ENCODE assay signal across 7 cellular contexts in the genomic region with DNA sequence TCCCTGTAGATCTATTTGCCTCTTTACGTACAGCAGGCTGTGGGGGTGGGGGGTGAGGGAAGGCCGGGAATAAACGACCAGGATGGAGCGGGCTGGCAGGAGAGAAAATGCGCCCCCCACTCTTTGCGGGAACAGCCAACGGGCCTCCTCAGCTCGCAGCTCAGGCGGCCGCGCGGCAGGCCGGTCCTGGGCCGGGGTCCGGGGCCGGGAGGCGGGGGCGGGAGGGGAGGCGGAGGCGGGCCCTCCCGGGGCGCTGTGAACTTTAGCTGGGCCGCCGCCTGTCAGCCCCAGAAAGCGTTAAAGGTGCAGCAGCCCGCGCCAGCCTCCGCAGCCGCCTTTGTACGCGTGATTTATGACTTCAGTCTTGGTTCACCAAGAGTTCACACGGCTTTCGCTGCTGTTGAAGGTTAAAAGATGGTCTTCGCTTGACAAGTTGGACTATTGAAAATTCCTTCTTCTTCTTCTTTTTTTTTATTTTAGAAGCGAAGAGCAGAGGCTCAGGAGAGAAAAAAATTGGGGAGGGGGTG.
DNase-seq lines count a peak whose midpoint lies in the region; ATAC-seq and TF ChIP-seq lines count a peak whose summit lies in the region.
"Not testable (repeated sequence)": the region's sequence is repeated elsewhere in the genome, so short reads cannot be mapped to it uniquely, and the experiment has no call there.

No MANE protein-coding gene starts in this region.

- not testable (repeated sequence) for H3K27me3 ChIP-seq in ovary; stomach smooth muscle (ENCODE audit: control insufficient read depth in 1 of 2, insufficient read depth in 2 of 2, low read length in 2 of 2)

- TF ChIP-seq CTCF in chondrocyte (IDR thresholded peaks at IDR 0.05); ovary (IDR thresholded peaks at IDR 0.05): not testable (repeated sequence)

- H3K9me3 Mint-ChIP-seq in activated CD8-positive, alpha-beta memory T cell treated with anti-CD3 and anti-CD28 coated beads, Interleukin-2, amount 10 ng/mL, durations not matched to agents 7 days and 5 days (ENCODE audit: low read depth); chondrocyte (ENCODE audit: low read depth): not testable (repeated sequence)

- H3K27ac Mint-ChIP-seq in activated CD8-positive, alpha-beta memory T cell treated with anti-CD3 and anti-CD28 coated beads, Interleukin-2, amount 10 ng/mL, durations not matched to agents 7 days and 5 days; chondrocyte (ENCODE audit: unreplicated experiment): not testable (repeated sequence)

- peak overlapping the region in 1 of 2 donors; percentile 79 for H3K27ac ChIP-seq in ovary
- H3K27ac ChIP-seq in stomach smooth muscle (ENCODE audit: low read length), result peak overlapping the region; percentile 62

- H3K4me1 Mint-ChIP-seq in activated CD8-positive, alpha-beta memory T cell treated with anti-CD3 and anti-CD28 coated beads, Interleukin-2, amount 10 ng/mL, durations not matched to agents 7 days and 5 days; chondrocyte (ENCODE audit: low read depth): not testable (repeated sequence)

- CTCF ChIA-PET in activated CD8-positive, alpha-beta memory T cell treated with anti-CD3 and anti-CD28 coated beads, Interleukin-2, amount 10 ng/mL, durations not matched to agents 7 days and 5 days (lab: Charles Lee), result not testable (repeated sequence)

- not testable (repeated sequence) for H3K9me3 ChIP-seq in ovary; stomach smooth muscle (ENCODE audit: control insufficient read depth in 2 of 2, low read length in 2 of 2)

- H3K4me1 ChIP-seq in ovary (ENCODE audit: insufficient read depth); stomach smooth muscle (ENCODE audit: control insufficient read depth, insufficient read depth, low read length): not testable (repeated sequence)

- not testable (repeated sequence) for H3K36me3 Mint-ChIP-seq in activated CD8-positive, alpha-beta memory T cell treated with anti-CD3 and anti-CD28 coated beads, Interleukin-2, amount 10 ng/mL, durations not matched to agents 7 days and 5 days; chondrocyte (ENCODE audit: low read depth)

- TF ChIP-seq POLR2A in ovary (IDR thresholded peaks at IDR 0.05), result not testable (repeated sequence)

- not testable (repeated sequence) for H3K9ac ChIP-seq in stomach smooth muscle (ENCODE audit: low read length in 2 of 2)

- 3 to 13% (median 6%) methylated on average over 17 to 26 of the region's 35 CpGs for WGBS in ovary, 3 donors

- not testable (repeated sequence) for H3K36me3 ChIP-seq in ovary; stomach smooth muscle (ENCODE audit: control insufficient read depth in 2 of 2, insufficient read depth in 2 of 2, low read length in 2 of 2)

- intact Hi-C loops in head of caudate nucleus (cut with DNase I); ovary (cut with DNase I): not testable (repeated sequence)

- H3K4me3 Mint-ChIP-seq in activated CD8-positive, alpha-beta memory T cell treated with anti-CD3 and anti-CD28 coated beads, Interleukin-2, amount 10 ng/mL, durations not matched to agents 7 days and 5 days, result not testable (repeated sequence)
- peak overlapping the region; percentile 22 for H3K4me3 Mint-ChIP-seq in chondrocyte (ENCODE audit: unreplicated experiment)

- ATAC-seq in activated CD8-positive, alpha-beta memory T cell treated with anti-CD3 and anti-CD28 coated beads, Interleukin-2, amount 10 ng/mL, durations not matched to agents 7 days and 5 days, result not testable (repeated sequence)

- DNase-seq in NCI-H2227 (lab: John Stamatoyannopoulos, UW; ENCODE audit: unreplicated experiment) (peak; percentile 25), head of caudate nucleus (peak; percentile 14 to 86 (median 70)), kidney tubule cell (ENCODE audit: low spot score) (peak; percentile 9), ovary (peak; percentile 73 to 84 (median 80))
- peak; percentile 41 for DNase-seq in activated CD8-positive, alpha-beta memory T cell treated with anti-CD3 and anti-CD28 coated beads, Interleukin-2, amount 10 ng/mL, durations not matched to agents 7 days and 5 days
- not testable (repeated sequence) for DNase-seq in chondrocyte (ENCODE audit: low spot score)

- not testable (repeated sequence) for H3K27me3 Mint-ChIP-seq in activated CD8-positive, alpha-beta memory T cell treated with anti-CD3 and anti-CD28 coated beads, Interleukin-2, amount 10 ng/mL, durations not matched to agents 7 days and 5 days; chondrocyte (ENCODE audit: low read depth)

- H3K4me3 ChIP-seq in ovary; stomach smooth muscle (ENCODE audit: low read length in 2 of 2): not testable (repeated sequence)

- TF ChIP-seq EP300 in ovary (IDR thresholded peaks at IDR 0.05), result not testable (repeated sequence)
